In genomic region chr9:113602126-113603119, GRCh38 we compare ENCODE assay signal across 8 cellular contexts.
A peak's percentile ranks its signal among the peaks of the same experiment; 100 is the strongest.
DNase-seq lines count a peak whose midpoint lies in the region; ATAC-seq lines count a peak whose summit lies in the region.

No MANE protein-coding gene starts in this region.

- peak; percentile 55 for DNase-seq in SIG-M5 treated with dmso at 0.1 percent for 504 hours (lab: John Stamatoyannopoulos, UW; ENCODE audit: unreplicated experiment)
- DNase-seq in SIG-M5 (lab: John Stamatoyannopoulos, UW) = no peak
- peak; percentile 47 to 87 for DNase-seq in NCI-H446 (lab: John Stamatoyannopoulos, UW)
- DNase-seq in activated T-cell treated with anti-CD3 and anti-CD28 coated beads for 48 hours (ENCODE audit: low read depth) = peak; percentile 78
- peak; percentile 88 for DNase-seq in cardiac septum (ENCODE audit: low spot score)
- DNase-seq in stimulated activated CD4-positive, alpha-beta T cell treated with anti-CD3 and anti-CD28 coated beads, Interleukin-12 subunit alpha, Interleukin-12 subunit beta, amount 100 ng/mL, for 24 hours (ENCODE audit: low read depth in 2 of 2) = peak; percentile 20 to 57
- no peak for DNase-seq in KG1 (lab: John Stamatoyannopoulos, UW)

- ATAC-seq in HG03045 (IDR thresholded peaks at IDR 0.05; ENCODE audit: unreplicated experiment) = peak; percentile 80

- intact Hi-C loops in cardiac septum (cut with DNase I) = no loop called here

Comparison
In these comparisons a context has a peak if more than half of its experiments do, and no peak if none do; other contexts are left out.
1. DNase-seq: peak in SIG-M5 treated with dmso at 0.1 percent for 504 hours (single experiment), NCI-H446 (2 of 2), activated T-cell treated with anti-CD3 and anti-CD28 coated beads for 48 hours (single experiment), cardiac septum (single experiment) and stimulated activated CD4-positive, alpha-beta T cell treated with anti-CD3 and anti-CD28 coated beads, Interleukin-12 subunit alpha, Interleukin-12 subunit beta, amount 100 ng/mL, for 24 hours (2 of 2); none in SIG-M5 (single experiment) and KG1 (single experiment).